ENCODE assay signal across 20 cellular contexts in the genomic region with DNA sequence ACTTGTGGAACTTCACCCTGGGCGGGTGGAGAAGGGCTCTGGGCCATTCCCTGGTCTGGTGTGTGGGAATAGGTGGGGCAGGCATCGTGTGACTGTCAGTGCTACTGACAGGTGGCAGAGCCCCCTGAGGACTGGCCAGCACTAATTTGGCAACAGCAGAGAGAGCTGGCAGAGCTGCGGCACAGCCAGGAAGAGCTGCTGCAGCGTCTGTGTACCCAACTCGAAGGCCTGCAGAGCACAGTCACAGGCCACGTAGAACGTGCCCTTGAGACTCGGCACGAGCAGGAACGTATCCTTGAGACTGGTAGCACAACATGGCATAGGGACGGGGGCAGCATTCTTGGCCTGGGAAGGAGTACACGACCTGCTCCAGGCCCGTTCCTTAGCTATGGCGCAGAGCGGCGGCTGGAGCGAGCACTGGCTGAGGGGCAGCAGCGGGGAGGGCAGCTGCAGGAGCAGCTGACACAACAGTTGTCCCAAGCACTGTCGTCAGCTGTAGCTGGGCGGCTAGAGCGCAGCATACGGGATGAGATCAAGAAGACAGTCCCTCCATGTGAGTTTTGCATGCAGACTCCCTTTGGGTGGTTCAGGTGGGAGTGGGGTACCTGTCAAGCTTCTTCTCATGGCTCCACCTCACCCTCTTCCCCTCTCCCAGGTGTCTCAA. TPM values are rescaled to one million over a fixed set of nuclear protein-coding genes. Genes with fewer than 3 reads are reported as not detected.
DNase-seq lines count a peak whose midpoint lies in the region; ATAC-seq lines count a peak whose summit lies in the region.
"Had no signal": no experiment of that assay in that cellular context is flagged by ENCODE, and none has a peak within 500 bp of the region (broad histone marks: within the 10 kb centered on the region; RNA-seq: fewer than 3 reads in every experiment).

No MANE protein-coding gene starts in this region.

- H3K36me3 Mint-ChIP-seq in activated CD4-positive, alpha-beta memory T cell treated with anti-CD3 and anti-CD28 coated beads for 36 hours = peaks cover 33% of the 10 kb centered on the region

- no peaks in the 10 kb centered on the region for H3K4me1 Mint-ChIP-seq in activated CD4-positive, alpha-beta memory T cell treated with anti-CD3 and anti-CD28 coated beads for 36 hours (ENCODE audit: low read depth)

- no peak overlapping the region for H3K4me3 Mint-ChIP-seq in activated CD4-positive, alpha-beta memory T cell treated with anti-CD3 and anti-CD28 coated beads for 36 hours
- H3K4me3 Mint-ChIP-seq: CD4-positive, alpha-beta T cell; mesothelial cell of epicardium; stimulated activated memory B cell treated with anti-CD40 and anti-IgM and Interleukin-4, amounts not matched to agents 10 μg/mL and 1 μg/mL and 100 μg/mL, for 72 hours; T-helper 17 cell had no signal

- intact Hi-C loops in Right ventricle myocardium inferior (cut with DNase I) (loop anchor here (1.0 to 2.0 kb wide), 2 partner anchors 18 to 159 kb away; no protein-coding TSS in a partner anchor), left cardiac atrium (cut with DNase I) (loop anchor here (5.0 kb wide), 2 partner anchors 46 to 161 kb away; no protein-coding TSS in a partner anchor)
- intact Hi-C loops in activated CD4-positive, alpha-beta memory T cell treated with anti-CD3 and anti-CD28 coated beads for 36 hours (cut with micrococcal nuclease) = loop anchor here (5.0 kb wide), 1 partner anchor 161 kb away; no protein-coding TSS in a partner anchor

- CTCF ChIA-PET in activated CD4-positive, alpha-beta memory T cell treated with anti-CD3 and anti-CD28 coated beads for 36 hours (lab: Charles Lee) = interaction anchor here (0.8 to 4.4 kb wide), 9 partner anchors 11 to 158 kb away, joined by 4 to 62 read pairs (median 18); partner anchors contain the start of genes CTRL and PSKH1

- POLR2A ChIA-PET in activated CD4-positive, alpha-beta memory T cell treated with anti-CD3 and anti-CD28 coated beads for 36 hours (lab: Charles Lee) = interaction anchor here (0.6 to 1.4 kb wide), 3 partner anchors 33 to 49 kb away, joined by 3 to 5 read pairs (median 3); no protein-coding TSS in a partner anchor

- ATAC-seq in Right ventricle myocardium inferior = peak; percentile 66
- no peak for ATAC-seq in left cardiac atrium
- ATAC-seq: gastroesophageal sphincter; stimulated activated memory B cell treated with anti-CD40 and anti-IgM and Interleukin-4, amounts not matched to agents 10 μg/mL and 1 μg/mL and 100 μg/mL, for 72 hours; T-helper 17 cell had no signal

- DNase-seq in Right ventricle myocardium inferior (ENCODE audit: missing footprints) = peak; percentile 74
- no peak for DNase-seq in left cardiac atrium
- peak; percentile 86 for DNase-seq in globus pallidus (ENCODE audit: low spot score)
- peak; percentile 88 for DNase-seq in myocyte (ENCODE audit: low read depth)
- no peak for DNase-seq in activated CD8-positive, alpha-beta memory T cell treated with anti-CD3 and anti-CD28 coated beads, Interleukin-2, amount 50 U/mL, for 48 hours
- no peak for DNase-seq in activated CD4-positive, alpha-beta memory T cell treated with anti-CD3 and anti-CD28 coated beads for 36 hours
- DNase-seq in AML-193 (lab: John Stamatoyannopoulos, UW) = no peak
- no peak for DNase-seq in NCI-H226
- DNase-seq: activated effector memory CD4-positive, alpha-beta T cell treated with anti-CD3 and anti-CD28 coated beads, Interleukin-2, amount 50 U/mL, for 16 hours; CD4-positive, alpha-beta T cell; cortex of kidney; DMS79 treated with DMSO at 0.1 percent for 48 hours; KG1; NCI-H1417; small intestine; T-helper 17 cell had no signal

- H3K9me3 Mint-ChIP-seq in activated CD4-positive, alpha-beta memory T cell treated with anti-CD3 and anti-CD28 coated beads for 36 hours = no peaks in the 10 kb centered on the region
- H3K9me3 Mint-ChIP-seq: CD4-positive, alpha-beta T cell; mesothelial cell of epicardium; stimulated activated memory B cell treated with anti-CD40 and anti-IgM and Interleukin-4, amounts not matched to agents 10 μg/mL and 1 μg/mL and 100 μg/mL, for 72 hours had no signal

- no peaks in the 10 kb centered on the region for H3K27me3 Mint-ChIP-seq in activated CD4-positive, alpha-beta memory T cell treated with anti-CD3 and anti-CD28 coated beads for 36 hours
- H3K27me3 Mint-ChIP-seq: CD4-positive, alpha-beta T cell; stimulated activated memory B cell treated with anti-CD40 and anti-IgM and Interleukin-4, amounts not matched to agents 10 μg/mL and 1 μg/mL and 100 μg/mL, for 72 hours; T-helper 17 cell had no signal

- H3K27ac Mint-ChIP-seq in activated CD4-positive, alpha-beta memory T cell treated with anti-CD3 and anti-CD28 coated beads for 36 hours = no peak overlapping the region
- H3K27ac Mint-ChIP-seq: CD4-positive, alpha-beta T cell; mesothelial cell of epicardium; stimulated activated memory B cell treated with anti-CD40 and anti-IgM and Interleukin-4, amounts not matched to agents 10 μg/mL and 1 μg/mL and 100 μg/mL, for 72 hours; T-helper 17 cell had no signal

RNA-seq across cellular contexts. Expression of gene NRN1L, which starts 3.0 kb away (rescaled TPM):
- total RNA-seq in Right ventricle myocardium inferior (0.54 TPM), left cardiac atrium (under 1 TPM in 1 of 2 donors, not detected in 1; 0.50 TPM), myocyte (0.83 and 1.9 TPM in 2 replicates)
- not detected for polyA plus RNA-seq in myocyte (2012)
- under 1 TPM in 1 of 2 experiments, not detected in 1; 0.76 TPM for total RNA-seq in activated CD4-positive, alpha-beta memory T cell treated with anti-CD3 and anti-CD28 coated beads for 36 hours
- total RNA-seq: mesothelial cell of epicardium, urinary bladder had no signal

RNA-seq across cellular contexts. Expression of gene EDC4, which starts 8.8 kb away (rescaled TPM):
- total RNA-seq in Right ventricle myocardium inferior (35.4 TPM), left cardiac atrium (10 to 100 TPM; 23.3 to 31.5 TPM), myocyte (147 and 164 TPM in 2 replicates)
- 61.8 TPM for polyA plus RNA-seq in myocyte (2012)
- total RNA-seq in activated CD4-positive, alpha-beta memory T cell treated with anti-CD3 and anti-CD28 coated beads for 36 hours = 10 to 100 TPM; 88.6 to 94.2 TPM

RNA-seq across cellular contexts. Expression of gene PSKH1, which starts 11.4 kb away (rescaled TPM):
- total RNA-seq in Right ventricle myocardium inferior (18.1 TPM), left cardiac atrium (10 to 100 TPM; 21.0 to 27.3 TPM), myocyte (9.4 and 10.6 TPM in 2 replicates)
- polyA plus RNA-seq in myocyte (2012) = 31.0 TPM
- 10 to 100 TPM in 1 of 2 experiments, 1 to 10 TPM in 1; 10.0 to 11.7 TPM for total RNA-seq in activated CD4-positive, alpha-beta memory T cell treated with anti-CD3 and anti-CD28 coated beads for 36 hours

RNA-seq across cellular contexts. Expression of gene CENPT, which starts 34.2 kb away (rescaled TPM):
- total RNA-seq in Right ventricle myocardium inferior (21.3 TPM), left cardiac atrium (10 to 100 TPM; 22.1 to 22.2 TPM), myocyte (48.3 and 63.7 TPM in 2 replicates)
- polyA plus RNA-seq in myocyte (2012) = 44.7 TPM
- 10 to 100 TPM; 39.2 to 40.2 TPM for total RNA-seq in activated CD4-positive, alpha-beta memory T cell treated with anti-CD3 and anti-CD28 coated beads for 36 hours

RNA-seq across cellular contexts. Expression of gene NUTF2, which starts 35.0 kb away (rescaled TPM):
- total RNA-seq in Right ventricle myocardium inferior (86.6 TPM), left cardiac atrium (10 to 100 TPM; 59.8 to 73.9 TPM), myocyte (120 and 182 TPM in 2 replicates)
- polyA plus RNA-seq in myocyte (2012) = 262 TPM
- total RNA-seq in activated CD4-positive, alpha-beta memory T cell treated with anti-CD3 and anti-CD28 coated beads for 36 hours = 100 to 1,000 TPM; 141 to 148 TPM

Comparison
In these comparisons a context has a peak if more than half of its experiments do, and no peak if none do; other contexts are left out.
1. DNase-seq: peak in Right ventricle myocardium inferior (single experiment), globus pallidus (single experiment) and myocyte (single experiment); none in left cardiac atrium (single experiment), activated CD8-positive, alpha-beta memory T cell treated with anti-CD3 and anti-CD28 coated beads, Interleukin-2, amount 50 U/mL, for 48 hours (single experiment), activated CD4-positive, alpha-beta memory T cell treated with anti-CD3 and anti-CD28 coated beads for 36 hours (single experiment), AML-193 (0 of 2) and NCI-H226 (single experiment).